18 cellular contexts compared by ENCODE assay signal in genomic region chr1:39210649-39211048, GRCh38. TPM values are rescaled to one million over a fixed set of nuclear protein-coding genes. Genes with fewer than 3 reads are reported as not detected.
A peak's percentile ranks its signal among the peaks of the same experiment; 100 is the strongest.
DNase-seq lines count a peak whose midpoint lies in the region; ATAC-seq, FAIRE-seq and TF ChIP-seq lines count a peak whose summit lies in the region.
"Had no signal": no experiment of that assay in that cellular context is flagged by ENCODE, and none has a peak within 500 bp of the region (broad histone marks: within the 10 kb centered on the region; RNA-seq: fewer than 3 reads in every experiment).

No MANE protein-coding gene starts in this region.

- H3K4me1 Mint-ChIP-seq in activated T-cell treated with anti-CD3 and anti-CD28 coated beads, Interleukin-2, amount 50 U/mL, for 24 hours (ENCODE audit: low read depth): peaks cover 61% of the 10 kb centered on the region
- H3K4me1 Mint-ChIP-seq in natural killer cell treated with Interleukin-12 subunit alpha and Interleukin-12 subunit beta and Interleukin-15 and Interleukin-18, amount 100 ng/mL, for 72 hours (ENCODE audit: low read depth in 2 of 2): peaks cover 33 to 45% of the 10 kb centered on the region in 2 donors
- H3K4me1 Mint-ChIP-seq in natural killer cell (peaks cover 38 to 45% of the 10 kb centered on the region in 2 donors), chondrocyte (ENCODE audit: low read depth) (peaks cover 54% of the 10 kb centered on the region)

- no peak for DNase-seq in activated T-cell treated with anti-CD3 and anti-CD28 coated beads, Interleukin-2, amount 50 U/mL, for 24 hours
- DNase-seq in activated T-cell treated with anti-CD3 and anti-CD28 coated beads for 4 hours (no peak), natural killer cell (no peak), chondrocyte (ENCODE audit: low spot score) (no peak), sigmoid colon (no peak), small intestine (no peak), uterus (no peak)
- no peak for DNase-seq in natural killer cell treated with Interleukin-12 subunit alpha and Interleukin-12 subunit beta and Interleukin-15 and Interleukin-18, amount 100 ng/mL, for 72 hours (ENCODE audit: low spot score)
- DNase-seq: Caco-2; CD8-positive, alpha-beta memory T cell; DMS53; GF-D8; GOT3 had no signal

- TF ChIP-seq POLR2A in sigmoid colon (IDR thresholded peaks at IDR 0.05) (no peak), uterus (IDR thresholded peaks at IDR 0.05) (no peak)

- intact Hi-C loops in natural killer cell (cut with micrococcal nuclease): no loop called here
- intact Hi-C loops in sigmoid colon (cut with DNase I): no loop called here
- intact Hi-C loops in uterus (cut with DNase I; ENCODE audit: low total_unique reads): no loop called here

- no peak for TF ChIP-seq CTCF in natural killer cell (IDR thresholded peaks at IDR 0.05)
- no peak for TF ChIP-seq CTCF in chondrocyte (IDR thresholded peaks at IDR 0.05)
- TF ChIP-seq CTCF in sigmoid colon (IDR thresholded peaks at IDR 0.05): no peak
- TF ChIP-seq CTCF in uterus (IDR thresholded peaks at IDR 0.05): no peak

- H3K27ac Mint-ChIP-seq in activated T-cell treated with anti-CD3 and anti-CD28 coated beads, Interleukin-2, amount 50 U/mL, for 24 hours: peak overlapping the region; percentile 42
- peak overlapping the region; percentile 26 to 78 for H3K27ac Mint-ChIP-seq in natural killer cell treated with Interleukin-12 subunit alpha and Interleukin-12 subunit beta and Interleukin-15 and Interleukin-18, amount 100 ng/mL, for 72 hours
- H3K27ac Mint-ChIP-seq in natural killer cell: peak overlapping the region in 1 of 2 donors; percentile 73
- H3K27ac Mint-ChIP-seq in chondrocyte (ENCODE audit: unreplicated experiment): peak overlapping the region; percentile 49

- H3K4me3 Mint-ChIP-seq in activated T-cell treated with anti-CD3 and anti-CD28 coated beads, Interleukin-2, amount 50 U/mL, for 24 hours: no peak overlapping the region
- no peak overlapping the region for H3K4me3 Mint-ChIP-seq in natural killer cell treated with Interleukin-12 subunit alpha and Interleukin-12 subunit beta and Interleukin-15 and Interleukin-18, amount 100 ng/mL, for 72 hours
- H3K4me3 Mint-ChIP-seq in natural killer cell (no peak overlapping the region), chondrocyte (ENCODE audit: unreplicated experiment) (no peak overlapping the region)
- H3K4me3 Mint-ChIP-seq: CD14-positive monocyte had no signal

- no peak for FAIRE-seq in small intestine (lab: Jason Lieb, UNC)
- FAIRE-seq: GM19239 had no signal

- peaks cover 0 to 87% (median 70%) of the 10 kb centered on the region in 4 donors for H3K4me1 ChIP-seq in sigmoid colon
- peaks cover 12 to 23% of the 10 kb centered on the region in 2 donors for H3K4me1 ChIP-seq in small intestine (ENCODE audit: control insufficient read depth in 2 of 2, insufficient read depth in 1 of 2, low read depth in 1 of 2, low read length in 1 of 2)
- peaks cover 0 to 11% of the 10 kb centered on the region in 2 donors for H3K4me1 ChIP-seq in uterus

- no peak overlapping the region for H3K4me3 ChIP-seq in sigmoid colon
- H3K4me3 ChIP-seq in small intestine (ENCODE audit: low read depth in 1 of 2, low read length in 2 of 2): no peak overlapping the region
- no peak overlapping the region for H3K4me3 ChIP-seq in uterus
- H3K4me3 ChIP-seq: HAP-1 had no signal

- H3K9me3 ChIP-seq in sigmoid colon (no peaks in the 10 kb centered on the region), small intestine (ENCODE audit: control insufficient read depth, low read depth) (no peaks in the 10 kb centered on the region), uterus (no peaks in the 10 kb centered on the region)
- H3K9me3 ChIP-seq: Caco-2, HAP-1 had no signal

- no peaks in the 10 kb centered on the region for H3K27me3 ChIP-seq in sigmoid colon
- H3K27me3 ChIP-seq in small intestine (ENCODE audit: control insufficient read depth in 2 of 2, insufficient read depth in 2 of 2, low read length in 2 of 2): no peaks in the 10 kb centered on the region
- no peaks in the 10 kb centered on the region for H3K27me3 ChIP-seq in uterus

- peaks cover 23% of the 10 kb centered on the region for H3K36me3 Mint-ChIP-seq in activated T-cell treated with anti-CD3 and anti-CD28 coated beads, Interleukin-2, amount 50 U/mL, for 24 hours (ENCODE audit: low read depth)
- peaks cover 4% of the 10 kb centered on the region for H3K36me3 Mint-ChIP-seq in natural killer cell treated with Interleukin-12 subunit alpha and Interleukin-12 subunit beta and Interleukin-15 and Interleukin-18, amount 100 ng/mL, for 72 hours
- peaks cover 5% of the 10 kb centered on the region for H3K36me3 Mint-ChIP-seq in natural killer cell
- no peaks in the 10 kb centered on the region for H3K36me3 Mint-ChIP-seq in chondrocyte (ENCODE audit: low read depth)

- H3K36me3 ChIP-seq in sigmoid colon: no peaks in the 10 kb centered on the region
- H3K36me3 ChIP-seq in small intestine (ENCODE audit: control insufficient read depth in 2 of 2, insufficient read depth in 2 of 2, low read length in 2 of 2): no peaks in the 10 kb centered on the region
- no peaks in the 10 kb centered on the region for H3K36me3 ChIP-seq in uterus
- H3K36me3 ChIP-seq: HAP-1 had no signal

- H3K27ac ChIP-seq in sigmoid colon (peak overlapping the region in 3 of 4 donors; percentile 14 to 95 (median 89)), small intestine (ENCODE audit: low read depth in 1 of 2, low read length in 1 of 2) (no peak overlapping the region), uterus (no peak overlapping the region)
- H3K27ac ChIP-seq: 22Rv1, HL-60 had no signal

- no peaks in the 10 kb centered on the region for H3K27me3 Mint-ChIP-seq in activated T-cell treated with anti-CD3 and anti-CD28 coated beads, Interleukin-2, amount 50 U/mL, for 24 hours
- no peaks in the 10 kb centered on the region for H3K27me3 Mint-ChIP-seq in natural killer cell treated with Interleukin-12 subunit alpha and Interleukin-12 subunit beta and Interleukin-15 and Interleukin-18, amount 100 ng/mL, for 72 hours
- H3K27me3 Mint-ChIP-seq in natural killer cell (ENCODE audit: low read depth in 2 of 2) (no peaks in the 10 kb centered on the region), chondrocyte (ENCODE audit: low read depth) (no peaks in the 10 kb centered on the region)
- H3K27me3 Mint-ChIP-seq: CD8-positive, alpha-beta memory T cell had no signal

- ATAC-seq in natural killer cell treated with Interleukin-12 subunit alpha and Interleukin-12 subunit beta and Interleukin-15 and Interleukin-18, amount 100 ng/mL, for 72 hours: no peak
- ATAC-seq in natural killer cell: no peak

- H3K9me3 Mint-ChIP-seq in activated T-cell treated with anti-CD3 and anti-CD28 coated beads, Interleukin-2, amount 50 U/mL, for 24 hours: no peaks in the 10 kb centered on the region
- no peaks in the 10 kb centered on the region for H3K9me3 Mint-ChIP-seq in natural killer cell treated with Interleukin-12 subunit alpha and Interleukin-12 subunit beta and Interleukin-15 and Interleukin-18, amount 100 ng/mL, for 72 hours
- no peaks in the 10 kb centered on the region for H3K9me3 Mint-ChIP-seq in natural killer cell
- no peaks in the 10 kb centered on the region for H3K9me3 Mint-ChIP-seq in chondrocyte (ENCODE audit: low read depth)

- no peak for TF ChIP-seq EP300 in sigmoid colon (IDR thresholded peaks at IDR 0.05)

- WGBS in sigmoid colon, 2 donors: 95 to 97% methylated on average over 3 of the region's 3 CpGs
- 96 to 100% (median 98%) methylated on average over 3 of the region's 3 CpGs for WGBS in small intestine, 3 donors

RNA-seq across cellular contexts. Expression of gene MACF1, which starts 6.2 kb away (rescaled TPM):
- total RNA-seq in natural killer cell treated with Interleukin-12 subunit alpha and Interleukin-12 subunit beta and Interleukin-15 and Interleukin-18, amount 100 ng/mL, for 72 hours: 100 to 1,000 TPM; 370 to 514 TPM
- total RNA-seq in natural killer cell: 100 to 1,000 TPM; 752 to 811 (median 752) TPM
- total RNA-seq in chondrocyte: 377 to 446 TPM (median 386 TPM) in 3 replicates
- 100 to 1,000 TPM; 292 to 657 (median 428) TPM for total RNA-seq in sigmoid colon
- 10 to 100 TPM; 16.0 to 74.1 (median 18.0) TPM for polyA plus RNA-seq in sigmoid colon
- polyA plus RNA-seq in small intestine: 10 to 100 TPM; 18.1 to 47.8 (median 21.3) TPM
- 100 to 1,000 TPM; 210 to 602 (median 573) TPM for total RNA-seq in uterus

Comparison
In these comparisons a context has a peak if more than half of its experiments do, and no peak if none do; other contexts are left out.
1. H3K27ac ChIP-seq: peak in sigmoid colon (3 of 4); none in small intestine (0 of 2) and uterus (0 of 2).